ENCODE assay signal across 8 cellular contexts in genomic region chr14:86035882-86036281, GRCh38.
A peak's percentile ranks its signal among the peaks of the same experiment; 100 is the strongest.
DNase-seq lines count a peak whose midpoint lies in the region; ATAC-seq and TF ChIP-seq lines count a peak whose summit lies in the region.

No MANE protein-coding gene starts in this region.

- peak; percentile 55 for ATAC-seq in GM21825 (IDR thresholded peaks at IDR 0.05; ENCODE audit: unreplicated experiment)
- ATAC-seq in activated CD4-positive, CD25-positive, alpha-beta regulatory T cell treated with anti-CD3 and anti-CD28 coated beads, Interleukin-2, amount 50 U/mL, for 24 hours, result no peak

- DNase-seq in GM12864 (ENCODE audit: low read depth) (no peak), MV-4-11 (lab: John Stamatoyannopoulos, UW) (peak; percentile 34), iPS-NIHi11 (ENCODE audit: low spot score) (peak; percentile 59), NCI-H1930 (lab: John Stamatoyannopoulos, UW) (no peak), globus pallidus (ENCODE audit: low spot score) (no peak), NCI-H510A treated with DMSO at 0.1 percent for 48 hours (lab: John Stamatoyannopoulos, UW) (no peak)

- H3K4me3 ChIP-seq in GM12864 (ENCODE audit: low read depth, low read length), result no peak overlapping the region

- TF ChIP-seq CTCF in GM12864 (IDR thresholded peaks at IDR 0.05; ENCODE audit: low read depth, low read length, missing control alignments), result peak; percentile 38

Comparison
In these comparisons a context has a peak if more than half of its experiments do, and no peak if none do; other contexts are left out.
1. DNase-seq: peak in MV-4-11 (single experiment) and iPS-NIHi11 (single experiment); none in GM12864 (single experiment), NCI-H1930 (0 of 2), globus pallidus (single experiment) and NCI-H510A treated with DMSO at 0.1 percent for 48 hours (single experiment).